Comparison of ENCODE assay signal across 36 cellular contexts in the genomic region with DNA sequence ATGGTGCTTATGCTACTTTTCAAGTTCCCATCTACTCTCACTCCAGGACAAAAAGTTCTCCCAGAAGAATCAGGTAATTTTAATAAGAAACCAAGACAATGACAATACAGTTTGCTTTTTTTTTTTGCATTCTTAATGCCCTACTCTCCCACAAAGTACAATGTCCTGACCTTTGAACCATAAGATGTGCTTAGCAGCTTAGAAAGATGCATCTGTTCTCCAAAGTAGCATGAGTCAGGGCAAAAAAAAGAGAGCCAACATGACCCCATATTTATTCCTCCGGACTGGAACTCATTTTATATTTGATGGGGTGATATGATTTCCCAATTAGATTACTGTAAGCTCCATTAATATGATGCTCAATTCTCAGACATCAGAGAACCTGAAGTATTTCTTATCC. TPM values are rescaled to one million over a fixed set of nuclear protein-coding genes. Genes with fewer than 3 reads are reported as not detected.
"Had no signal": no experiment of that assay in that cellular context is flagged by ENCODE, and none has a peak within 500 bp of the region (broad histone marks: within the 10 kb centered on the region; RNA-seq: fewer than 3 reads in every experiment).

No MANE protein-coding gene starts in this region.

- H3K9me3 ChIP-seq: adrenal gland, ascending aorta, left ventricle myocardium inferior, mucosa of descending colon, neutrophil, right lobe of liver, thyroid gland, upper lobe of left lung, vagina had no signal

- H3K27me3 ChIP-seq: adrenal gland, ascending aorta, neutrophil, right lobe of liver, thyroid gland, upper lobe of left lung, vagina had no signal

- H3K36me3 ChIP-seq: adrenal gland, ascending aorta, left ventricle myocardium inferior, neutrophil, right lobe of liver, thyroid gland, upper lobe of left lung, vagina had no signal

- DNase-seq: activated CD4-positive, alpha-beta T cell treated with anti-CD3 and anti-CD28 coated beads for 1 hour; activated CD4-positive, alpha-beta T cell treated with anti-CD3 and anti-CD28 coated beads, Interleukin-2, amount 10 ng/mL, durations not matched to agents 7 days and 5 days; activated CD8-positive, alpha-beta memory T cell treated with anti-CD3 and anti-CD28 coated beads, Interleukin-2, amount 10 ng/mL, durations not matched to agents 7 days and 5 days; activated CD8-positive, alpha-beta T cell treated with anti-CD3 and anti-CD28 coated beads, Interleukin-2, amount 10 ng/mL, durations not matched to agents 7 days and 5 days; activated naive CD4-positive, alpha-beta T cell treated with Interleukin-2 at 50 U/mL for 16 hours; activated T-cell treated with anti-CD3 and anti-CD28 coated beads for 4 hours; activated T-cell treated with anti-CD3 and anti-CD28 coated beads, Interleukin-2, amount 50 U/mL, for 72 hours; adrenal gland; caudate nucleus; cortex of kidney; effector memory CD8-positive, alpha-beta T cell; left ventricle myocardium inferior; mucosa of descending colon; naive B cell; nephron progenitor cell; right lobe of liver; small intestine; stimulated activated CD4-positive, alpha-beta T cell treated with anti-CD3 and anti-CD28 coated beads, Interleukin-1b, Interleukin-23, amount 100 ng/mL, for 48 hours; stimulated activated CD4-positive, alpha-beta T cell treated with anti-CD3 and anti-CD28 coated beads, Interleukin-4, amount 100 ng/mL, for 4 hours; stimulated activated CD8-positive, alpha-beta memory T cell treated with anti-CD3 and anti-CD28 coated beads, Interleukin-4, amount 100 ng/mL, for 48 hours; stimulated activated naive CD8-positive, alpha-beta T cell treated with anti-CD3 and anti-CD28 coated beads, Interleukin-15, amount 100 ng/mL, for 72 hours; substantia nigra; T1000; thyroid gland; upper lobe of left lung had no signal

- ATAC-seq: activated CD8-positive, alpha-beta memory T cell treated with anti-CD3 and anti-CD28 coated beads, Interleukin-2, amount 10 ng/mL, durations not matched to agents 7 days and 5 days; activated CD8-positive, alpha-beta T cell treated with anti-CD3 and anti-CD28 coated beads, Interleukin-2, amount 10 ng/mL, durations not matched to agents 7 days and 5 days; activated T-cell treated with anti-CD3 and anti-CD28 coated beads, Interleukin-2, amount 50 U/mL, for 72 hours; mucosa of descending colon; right lobe of liver; stimulated activated memory B cell treated with anti-CD40 and anti-IgM and Interleukin-4, amounts not matched to agents 10 μg/mL and 1 μg/mL and 100 μg/mL, for 72 hours; stimulated activated naive CD8-positive, alpha-beta T cell treated with anti-CD3 and anti-CD28 coated beads, Interleukin-15, amount 100 ng/mL, for 72 hours had no signal

- H3K4me1 ChIP-seq: adrenal gland, ascending aorta, left ventricle myocardium inferior, right lobe of liver, thyroid gland, vagina had no signal

- H3K27ac ChIP-seq: adrenal gland, ascending aorta, left ventricle myocardium inferior, neutrophil, right lobe of liver, thyroid gland, vagina had no signal

- H3K4me3 ChIP-seq: adrenal gland, ascending aorta, left ventricle myocardium inferior, lung, mucosa of descending colon, right lobe of liver, thyroid gland, upper lobe of left lung, vagina had no signal

RNA-seq across cellular contexts. Expression of a gene that starts 16.5 kb away (rescaled TPM):
- total RNA-seq: activated CD4-positive, alpha-beta T cell treated with anti-CD3 and anti-CD28 coated beads, Interleukin-2, amount 10 ng/mL, durations not matched to agents 7 days and 5 days; activated CD8-positive, alpha-beta memory T cell treated with anti-CD3 and anti-CD28 coated beads, Interleukin-2, amount 10 ng/mL, durations not matched to agents 7 days and 5 days; activated CD8-positive, alpha-beta T cell treated with anti-CD3 and anti-CD28 coated beads, Interleukin-2, amount 10 ng/mL, durations not matched to agents 7 days and 5 days; activated T-cell treated with anti-CD3 and anti-CD28 coated beads, Interleukin-2, amount 50 U/mL, for 72 hours; adrenal gland; ascending aorta; chondrocyte; frontal cortex; left ventricle myocardium inferior; lung; mesenteric fat pad; mucosa of descending colon; osteocyte; posterior vena cava; renal cortical epithelial cell; right lobe of liver; thyroid gland; upper lobe of left lung; vagina had no signal
- polyA plus RNA-seq: adrenal gland, lung, small intestine had no signal

RNA-seq across cellular contexts. Expression of a gene that starts 27.5 kb away (rescaled TPM):
- total RNA-seq: activated CD8-positive, alpha-beta memory T cell treated with anti-CD3 and anti-CD28 coated beads, Interleukin-2, amount 10 ng/mL, durations not matched to agents 7 days and 5 days; activated CD8-positive, alpha-beta T cell treated with anti-CD3 and anti-CD28 coated beads, Interleukin-2, amount 10 ng/mL, durations not matched to agents 7 days and 5 days; ascending aorta; left ventricle myocardium inferior; mesenteric fat pad; osteocyte; posterior vena cava; renal cortical epithelial cell; right lobe of liver had no signal
